ENCODE assay signal across 8 cellular contexts in genomic region chr1:21174638-21175323, GRCh38. TPM values are rescaled to one million over a fixed set of nuclear protein-coding genes. Genes with fewer than 3 reads are reported as not detected.
DNase-seq lines count a peak whose midpoint lies in the region; ATAC-seq, FAIRE-seq and TF ChIP-seq lines count a peak whose summit lies in the region.

No MANE protein-coding gene starts in this region.

- peak overlapping the region in 1 of 2 experiments; percentile 69; a peak in 2 of 4 replicates for H3K9ac ChIP-seq in K562 (ENCODE audit: insufficient read depth in 1 of 2, low read depth in 2 of 2, low read length in 2 of 2)

- H4K20me1 ChIP-seq in K562 (replicated peaks; ENCODE audit: control insufficient read depth, insufficient read depth, low read length) = peaks cover 12% of the 10 kb centered on the region

- H3K27ac Mint-ChIP-seq in HFFc6 (peak overlapping the region; percentile 80), type B pancreatic cell (peak overlapping the region; percentile 84)

- TF ChIP-seq CTCF in A549 (IDR thresholded peaks at IDR 0.05) (no peak), HFFc6 (IDR thresholded peaks at IDR 0.05) (no peak), K562 (IDR thresholded peaks at IDR 0.05 in 2 of 3, conservative IDR thresholded peaks at IDR 0.05 in 1 of 3; ENCODE audit: insufficient read depth in 2 of 3, low read depth in 1 of 3, low read length in 3 of 3) (no peak), right lobe of liver (IDR thresholded peaks at IDR 0.05) (no peak), type B pancreatic cell (conservative IDR thresholded peaks at IDR 0.05) (no peak)

- no TSS peak for BruUV-seq in K562 (replicated peaks; lab: Mats Ljungman, UMichigan)

- H3K4me1 ChIP-seq in A549 (peaks cover 23% of the 10 kb centered on the region), K562 (replicated peaks in 1 of 2; ENCODE audit: control insufficient read depth in 2 of 2, insufficient read depth in 2 of 2, low read length in 2 of 2) (peaks cover 16 to 20% of the 10 kb centered on the region in 2 experiments; a peak in 4 of 5 replicates), right lobe of liver (peaks cover 0 to 18% (median 3%) of the 10 kb centered on the region in 4 donors)

- H3K9me3 Mint-ChIP-seq in HFFc6 = no peaks in the 10 kb centered on the region
- H3K9me3 Mint-ChIP-seq in type B pancreatic cell = no peaks in the 10 kb centered on the region

- CTCF ChIA-PET in A549 (lab: Yijun Ruan, JAX) = interaction anchor here (0.8 to 1.4 kb wide), 2 partner anchors 21 to 478 kb away, joined by 3 read pairs; no protein-coding TSS in a partner anchor
- CTCF ChIA-PET in K562 (lab: Yijun Ruan, JAX; ENCODE audit: low intra/inter-chr PET ratio) = no interaction called here

- POLR2A ChIA-PET in A549 (lab: Yijun Ruan, JAX) = interaction anchor here (0.7 kb wide), 1 partner anchor 388 kb away, joined by 3 read pairs; no protein-coding TSS in a partner anchor
- POLR2A ChIA-PET in K562 (lab: Yijun Ruan, JAX) = interaction anchor here (0.8 to 2.2 kb wide), 10 partner anchors 9 to 655 kb away, joined by 3 to 7 read pairs (median 3); no protein-coding TSS in a partner anchor

- peaks cover 45% of the 10 kb centered on the region for H3K79me2 ChIP-seq in K562 (ENCODE audit: control insufficient read depth, insufficient read depth, low read length)

- ATAC-seq in A549 (no peak), K562 (no peak), right lobe of liver (peak in 2 of 4 donors; percentile 9 to 11), GM18873 (IDR thresholded peaks at IDR 0.05; ENCODE audit: low FRiP score, unreplicated experiment) (no peak), GM18498 (IDR thresholded peaks at IDR 0.05; ENCODE audit: unreplicated experiment) (no peak)

- H3K27me3 Mint-ChIP-seq in HFFc6 (ENCODE audit: insufficient read depth) (no peaks in the 10 kb centered on the region), type B pancreatic cell (no peaks in the 10 kb centered on the region)

- intact Hi-C loops in K562 (cut with micrococcal nuclease) = loop anchor here (5.0 kb wide), 1 partner anchor 387 kb away; the partner anchor contains the start of gene HP1BP3
- intact Hi-C loops in right lobe of liver (cut with DNase I) = no loop called here

- TF ChIP-seq EP300 in A549 (IDR thresholded peaks at IDR 0.05) (no peak), K562 (IDR thresholded peaks at IDR 0.05; ENCODE audit: low read length) (no peak)

- H3K27ac ChIP-seq in A549 (peak overlapping the region; percentile 93 to 99), K562 (ENCODE audit: extremely low read depth, low read depth, low read length) (no peak overlapping the region), right lobe of liver (peak overlapping the region; percentile 78 to 98 (median 87))

- H3K27me3 ChIP-seq in K562 (ENCODE audit: control insufficient read depth in 2 of 2, insufficient read depth in 2 of 2, low read length in 2 of 2) = no peaks in the 10 kb centered on the region
- H3K27me3 ChIP-seq in right lobe of liver = no peaks in the 10 kb centered on the region

- peaks cover 34% of the 10 kb centered on the region for H3K4me1 Mint-ChIP-seq in HFFc6 (ENCODE audit: low read depth)
- peaks cover 18% of the 10 kb centered on the region for H3K4me1 Mint-ChIP-seq in type B pancreatic cell (ENCODE audit: unreplicated experiment)

- FAIRE-seq in A549 (lab: Jason Lieb, UNC) (no peak), K562 (lab: Jason Lieb, UNC) (no peak)

- H3K9me3 ChIP-seq in A549 = no peaks in the 10 kb centered on the region
- H3K9me3 ChIP-seq in K562 (replicated peaks; ENCODE audit: control insufficient read depth, insufficient read depth, low read depth, low read length) = no peaks in the 10 kb centered on the region
- H3K9me3 ChIP-seq in right lobe of liver = no peaks in the 10 kb centered on the region

- in situ Hi-C loops in K562 (cut with MboI) = no loop called here

- H3K36me3 ChIP-seq in K562 (ENCODE audit: control insufficient read depth, insufficient read depth, low read length) (peaks cover 21% of the 10 kb centered on the region; the same call in 1 of the 3 replicates), right lobe of liver (peaks cover 0 to 5% (median 0%) of the 10 kb centered on the region in 4 donors)

- H3K36me3 Mint-ChIP-seq in HFFc6 (ENCODE audit: low read depth) (peaks cover 24% of the 10 kb centered on the region), type B pancreatic cell (peaks cover 18% of the 10 kb centered on the region)

- TF ChIP-seq POLR2A in A549 (IDR thresholded peaks at IDR 0.05; ENCODE audit: low read length) = no peak
- no peak for TF ChIP-seq POLR2A in K562 (conservative IDR thresholded peaks at IDR 0.05)
- peak; percentile 22 for TF ChIP-seq POLR2A in right lobe of liver (IDR thresholded peaks at IDR 0.05)

- H2AFZ ChIP-seq in K562 (ENCODE audit: low read depth, low read length) = no peak overlapping the region

- 7% methylated on average over 12 of the region's 12 CpGs for WGBS in A549 (ENCODE audit: missing lambda C conversion rate)
- 6% methylated on average over 12 of the region's 12 CpGs for WGBS in K562 (ENCODE audit: insufficient coverage, low coverage, missing lambda C conversion rate)
- WGBS in right lobe of liver (ENCODE audit: insufficient coverage, low coverage, low lambda C conversion rate, missing lambda C conversion rate) = 10% methylated on average over 12 of the region's 12 CpGs

- peak overlapping the region; percentile 94 for H3K4me3 ChIP-seq in A549
- H3K4me3 ChIP-seq in K562 = peak overlapping the region; percentile 88
- H3K4me3 ChIP-seq in right lobe of liver = peak overlapping the region; percentile 75 to 93 (median 90)

- no peak for TF ChIP-seq RAD21 in A549 (conservative IDR thresholded peaks at IDR 0.05 in 1 of 2, IDR thresholded peaks at IDR 0.05 in 1 of 2)
- TF ChIP-seq RAD21 in K562 (CRISPR knock-in tag; conservative IDR thresholded peaks at IDR 0.05 in 1 of 2, IDR thresholded peaks at IDR 0.05 in 1 of 2) = no peak

- H3K4me2 ChIP-seq in A549 = peak overlapping the region; percentile 83
- peak overlapping the region; percentile 83 for H3K4me2 ChIP-seq in K562 (ENCODE audit: insufficient read depth, low read length)

- H3K9me1 ChIP-seq in K562 (ENCODE audit: control insufficient read depth, insufficient read depth, low read length) = no peaks in the 10 kb centered on the region

- DNase-seq in A549 (ENCODE audit: low read depth in 1 of 2, low spot score in 1 of 2) = no peak
- DNase-seq in HFFc6 = peak; percentile 33
- no peak for DNase-seq in K562 (ENCODE audit: extremely low read depth in 1 of 4, low spot score in 3 of 4)
- no peak for DNase-seq in right lobe of liver
- DNase-seq in type B pancreatic cell (ENCODE audit: extremely low spot score, unreplicated experiment) = no peak
- DNase-seq in OCI-M2 (lab: John Stamatoyannopoulos, UW; ENCODE audit: unreplicated experiment) = no peak

- peak overlapping the region; percentile 91 for H3K4me3 Mint-ChIP-seq in HFFc6
- peak overlapping the region; percentile 91 for H3K4me3 Mint-ChIP-seq in type B pancreatic cell

TF ChIP-seq in A549, 52 proteins besides CTCF, POLR2A, EP300 and RAD21 (continues in another document):
- TF ChIP-seq ELK1 (IDR thresholded peaks at IDR 0.05; ENCODE audit: low read depth, low read length) = no peak

TF ChIP-seq in K562, 482 proteins besides CTCF, POLR2A, EP300 and RAD21 (continues in another document):
- TF ChIP-seq MCM7 (IDR thresholded peaks at IDR 0.05) (no peak), CSDE1 (IDR thresholded peaks at IDR 0.05) (no peak), ZNF146 (CRISPR knock-in tag; IDR thresholded peaks at IDR 0.05; ENCODE audit: unreplicated experiment) (no peak), PHF21A (IDR thresholded peaks at IDR 0.05; ENCODE audit: borderline replicate concordance, low read depth) (no peak), IFI16 (CRISPR knock-in tag; IDR thresholded peaks at IDR 0.05) (no peak), ZNF239 (CRISPR knock-in tag; IDR thresholded peaks at IDR 0.05) (no peak), ZNF444 (CRISPR knock-in tag; IDR thresholded peaks at IDR 0.05) (no peak), FOXA1 (IDR thresholded peaks at IDR 0.05; ENCODE audit: borderline replicate concordance) (no peak)

RNA-seq across cellular contexts. Expression of gene EIF4G3, which starts 1.9 kb away (rescaled TPM):
- 46.9 and 51.3 TPM in 2 replicates for polyA plus RNA-seq in A549 (2011; rRNA removed)
- 13.9 and 18.4 TPM in 2 replicates for polyA plus RNA-seq in A549 (2012; cell fraction: cytosol; rRNA removed)
- polyA plus RNA-seq in A549 (2012; cell fraction: nucleus; rRNA removed) = 33.5 and 35.1 TPM in 2 replicates
- 22.5 to 25.0 TPM (median 24.4 TPM) in 3 replicates for polyA plus RNA-seq in A549 (2017; fragmentation: RNase III; extraction: RNeasy Plus Mini Kit Qiagen cat#74134 plus additional on column Dnase treatment)
- polyA minus RNA-seq in A549 (2011; rRNA and poly(A)+ RNA removed) = 60.8 and 77.2 TPM in 2 replicates
- total RNA-seq in HFFc6 (2021; fragmentation: NEBNext Ultra II Directional; extraction: Animal tissue kit (Norgen Biotek cat#: 25700)) = 10 to 100 TPM; 79.5 to 88.6 (median 82.0) TPM
- total RNA-seq in K562 (2011; cell fraction: chromatin; rRNA removed; ENCODE audit: low replicate concordance) = 99.6 and 192 TPM in 2 replicates
- 45.0 and 54.6 TPM in 2 replicates for total RNA-seq in K562 (2011; cell fraction: nucleolus; rRNA removed)
- total RNA-seq in K562 (2011; cell fraction: nucleoplasm; rRNA removed) = 105 and 159 TPM in 2 replicates
- total RNA-seq in K562 (2014; rRNA removed) = 19.0 and 19.7 TPM in 2 replicates
- 31.2 and 32.8 TPM in 2 replicates for total RNA-seq in K562 (2014; rRNA removed; fragmentation: Illumina TruSeq; extraction: Trizol)
- 29.7 and 33.1 TPM in 2 replicates for total RNA-seq in K562 (2015; rRNA removed; fragmentation: Illumina TruSeq; extraction: Trizol)
- total RNA-seq in K562 (2021) = 35.9 and 38.7 TPM in 2 replicates
- polyA plus RNA-seq in K562 (2011; rRNA removed) = 32.1 and 39.1 TPM in 2 replicates
- 31.9 and 38.3 TPM in 2 replicates for polyA plus RNA-seq in K562 (2011; cell fraction: cytosol; rRNA removed)
- polyA plus RNA-seq in K562 (2011; cell fraction: nucleus; rRNA removed) = 64.3 and 72.5 TPM in 2 replicates
- polyA plus RNA-seq in K562 (2012) = 25.9 and 36.4 TPM in 2 replicates
- 34.5 and 40.5 TPM in 2 replicates for polyA plus RNA-seq in K562 (2014; fragmentation: Illumina TruSeq; extraction: Trizol)
- 10 to 100 TPM in 1 of 2 experiments, 1 to 10 TPM in 1; 6.7 to 10.1 TPM for polyA plus RNA-seq in K562 (2014; fragmentation: Nextera tagmentation; extraction: Ambion mirVana)
- 36.3 and 38.0 TPM in 2 replicates for polyA plus RNA-seq in K562 (2014; rRNA removed)
- polyA minus RNA-seq in K562 (2011; rRNA and poly(A)+ RNA removed) = 39.2 and 45.5 TPM in 2 replicates
- 17.7 and 22.1 TPM in 2 replicates for polyA minus RNA-seq in K562 (2011; cell fraction: cytosol; rRNA and poly(A)+ RNA removed)
- polyA minus RNA-seq in K562 (2011; cell fraction: nucleus; rRNA and poly(A)+ RNA removed) = 27.6 and 40.3 TPM in 2 replicates
- total RNA-seq in right lobe of liver = 10 to 100 TPM; 14.4 to 29.9 (median 23.5) TPM
- total RNA-seq in type B pancreatic cell (ENCODE audit: low replicate concordance) = 54.9 and 71.5 TPM in 2 replicates

Comparison
In these comparisons a context has a peak if more than half of its experiments do, and no peak if none do; other contexts are left out.
1. Of the 35 proteins assayed by ChIP-seq in both K562 and A549: peak only in K562: KDM1A and RCOR1; only in A549: none; in both: none; in neither: 33.